Comparison of ENCODE assay signal across 14 cellular contexts in the genomic region with DNA sequence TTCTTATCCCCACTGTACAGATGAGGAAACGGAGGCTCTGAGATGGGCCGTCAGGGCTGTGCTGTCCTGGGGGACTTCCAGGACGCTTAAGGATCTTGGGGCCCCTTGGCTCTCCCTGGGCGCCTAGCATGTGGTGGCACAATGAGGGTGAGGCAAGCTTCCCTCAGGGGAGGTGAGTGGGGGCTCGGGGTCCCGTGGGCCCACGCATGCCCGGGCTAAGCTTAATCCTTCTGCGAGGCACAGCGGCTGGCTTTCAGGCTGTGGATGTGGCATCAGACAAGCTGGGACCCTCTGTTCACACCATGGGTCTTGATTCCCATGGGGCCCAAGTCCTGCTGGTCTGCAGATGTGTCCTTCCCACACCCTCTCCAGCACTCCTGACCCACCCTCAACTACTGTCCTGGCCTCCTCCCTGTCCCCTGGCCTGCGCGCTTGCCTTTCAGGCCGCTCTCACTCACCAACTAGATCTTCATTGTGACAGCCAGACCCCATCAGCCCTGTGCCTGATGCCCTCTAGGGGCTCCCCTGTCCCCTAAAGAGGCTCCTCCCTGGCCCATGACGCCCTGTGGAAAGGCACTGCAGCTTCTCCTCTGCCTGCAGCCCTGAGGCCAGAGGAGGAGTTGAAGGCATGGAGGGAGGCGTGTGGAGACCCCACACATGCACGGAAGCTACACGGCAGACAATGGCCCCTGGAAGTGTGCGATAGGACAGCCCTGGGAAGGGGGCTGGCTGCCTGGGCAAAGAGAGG. TPM values are rescaled to one million over a fixed set of nuclear protein-coding genes. Genes with fewer than 3 reads are reported as not detected.
DNase-seq lines count a peak whose midpoint lies in the region; ATAC-seq and TF ChIP-seq lines count a peak whose summit lies in the region.
"Had no signal": no experiment of that assay in that cellular context is flagged by ENCODE, and none has a peak within 500 bp of the region (broad histone marks: within the 10 kb centered on the region; RNA-seq: fewer than 3 reads in every experiment).

No MANE protein-coding gene starts in this region.

- H3K18ac ChIP-seq in mesendoderm (ENCODE audit: low read length): no peak overlapping the region

- H3K4me1 Mint-ChIP-seq in GM23338: peaks cover 13% of the 10 kb centered on the region

- H3K4me2 ChIP-seq in BLaER1 treated with 17β-estradiol and CSF1 and Interleukin-3, amounts not matched to agents 10 nM and 100 nM: peak overlapping the region in 10 of 11 experiments; percentile 20 to 54 (median 36); a peak in 18 of 22 replicates
- H3K4me2 ChIP-seq in GM23338 (no peak overlapping the region), mesendoderm (ENCODE audit: low read length) (no peak overlapping the region)

- H3K9me2 ChIP-seq in GM23338 (ENCODE audit: insufficient read depth): no peaks in the 10 kb centered on the region

- no peak overlapping the region for H3K56ac ChIP-seq in mesendoderm (ENCODE audit: low read length)

- no peak overlapping the region for H3K4me3 ChIP-seq in BLaER1 treated with 17β-estradiol and CSF1 and Interleukin-3, amounts not matched to agents 10 nM and 100 nM
- H3K4me3 ChIP-seq in GM23338 (no peak overlapping the region), ascending aorta (no peak overlapping the region), mesendoderm (ENCODE audit: low read length) (no peak overlapping the region)

- intact Hi-C loops in ascending aorta (cut with DNase I): no loop called here

- peaks cover 0 to 28% (median 10%) of the 10 kb centered on the region in 11 experiments; a peak in 12 of 22 replicates for H4K20me1 ChIP-seq in BLaER1 treated with 17β-estradiol and CSF1 and Interleukin-3, amounts not matched to agents 10 nM and 100 nM
- no peaks in the 10 kb centered on the region for H4K20me1 ChIP-seq in GM23338 (replicated peaks; ENCODE audit: insufficient read depth)

- TF ChIP-seq CTCF in GM23338 (conservative IDR thresholded peaks at IDR 0.05; ENCODE audit: low read depth in 2 of 2) (peak; percentile 33 to 53), ascending aorta (IDR thresholded peaks at IDR 0.05) (no peak)

- no peak overlapping the region for H3K23ac ChIP-seq in mesendoderm (ENCODE audit: low read length)

- H3K27me3 Mint-ChIP-seq in GM23338 (ENCODE audit: insufficient read depth, low read depth, poor library complexity): peaks cover 15% of the 10 kb centered on the region

- peaks cover 16 to 30% (median 23%) of the 10 kb centered on the region in 11 experiments for H3K36me3 ChIP-seq in BLaER1 treated with 17β-estradiol and CSF1 and Interleukin-3, amounts not matched to agents 10 nM and 100 nM
- H3K36me3 ChIP-seq in GM23338 (ENCODE audit: insufficient read depth) (no peaks in the 10 kb centered on the region), ascending aorta (peaks cover 20 to 22% of the 10 kb centered on the region in 2 donors), mesendoderm (ENCODE audit: control insufficient read depth, insufficient read depth, low read length) (no peaks in the 10 kb centered on the region)

- no peaks in the 10 kb centered on the region for H3K79me1 ChIP-seq in mesendoderm (ENCODE audit: low read length)

- H2BK120ac ChIP-seq in mesendoderm (ENCODE audit: low read depth, low read length): no peak overlapping the region

- H3K79me2 ChIP-seq in GM23338 (replicated peaks; ENCODE audit: insufficient read depth): no peaks in the 10 kb centered on the region
- no peaks in the 10 kb centered on the region for H3K79me2 ChIP-seq in mesendoderm (ENCODE audit: control insufficient read depth, insufficient read depth, low read length)

- no peaks in the 10 kb centered on the region for H3F3A ChIP-seq in GM23338 (replicated peaks; ENCODE audit: low read depth)

- H4K5ac ChIP-seq in mesendoderm (ENCODE audit: low read length): no peak overlapping the region

- H2AFZ ChIP-seq in GM23338: peak overlapping the region; percentile 78; the same call in 1 of the 2 replicates

- peak; percentile 86 for ATAC-seq in GM23338
- ATAC-seq in HG02610 (IDR thresholded peaks at IDR 0.05; ENCODE audit: unreplicated experiment): no peak
- ATAC-seq in GM21390 (IDR thresholded peaks at IDR 0.05; ENCODE audit: unreplicated experiment): no peak
- no peak for ATAC-seq in HG02798 (IDR thresholded peaks at IDR 0.05; ENCODE audit: poor library complexity, unreplicated experiment)

- H2AK5ac ChIP-seq in mesendoderm (ENCODE audit: low read length): no peak overlapping the region

- H3K27ac ChIP-seq in BLaER1 treated with 17β-estradiol and CSF1 and Interleukin-3, amounts not matched to agents 10 nM and 100 nM: peak overlapping the region in 2 of 11 experiments; percentile 13 to 31; a peak in 3 of 22 replicates
- H3K27ac ChIP-seq in GM23338 (ENCODE audit: low read depth): no peak overlapping the region
- H3K27ac ChIP-seq in ascending aorta: peak overlapping the region; percentile 94 to 99
- no peak overlapping the region for H3K27ac ChIP-seq in mesendoderm (ENCODE audit: low read depth, low read length)
- H3K27ac ChIP-seq: HL-60 had no signal

- no peak overlapping the region for H2BK15ac ChIP-seq in mesendoderm (replicated peaks; ENCODE audit: low read depth)

- DNase-seq in GM23338 (ENCODE audit: low spot score): peak; percentile 77
- no peak for DNase-seq in ascending aorta (ENCODE audit: low spot score in 2 of 2)
- peak; percentile 68 for DNase-seq in mesendoderm
- DNase-seq in NK-92 (lab: John Stamatoyannopoulos, UW; ENCODE audit: unreplicated experiment): no peak
- DNase-seq: activated CD8-positive, alpha-beta memory T cell treated with anti-CD3 and anti-CD28 coated beads for 24 hours; NCI-H1048; NCI-H774; stimulated activated naive CD4-positive, alpha-beta T cell treated with Interleukin-2 at 50 U/mL for 16 hours; T-helper 1 cell had no signal

- H3K9me3 Mint-ChIP-seq in GM23338: peaks cover 3% of the 10 kb centered on the region; the same call in 1 of the 3 replicates

- peaks cover 27 to 75% (median 69%) of the 10 kb centered on the region in 10 experiments for H3K4me1 ChIP-seq in BLaER1 treated with 17β-estradiol and CSF1 and Interleukin-3, amounts not matched to agents 10 nM and 100 nM
- H3K4me1 ChIP-seq in GM23338 (ENCODE audit: insufficient read depth): no peaks in the 10 kb centered on the region
- H3K4me1 ChIP-seq in ascending aorta: peaks cover 31 to 43% of the 10 kb centered on the region in 2 donors
- no peaks in the 10 kb centered on the region for H3K4me1 ChIP-seq in mesendoderm (ENCODE audit: control insufficient read depth, low read depth, low read length)

- no peak overlapping the region for H3K4ac ChIP-seq in mesendoderm (ENCODE audit: low read depth, low read length)

- H3K9ac ChIP-seq in BLaER1 treated with 17β-estradiol and CSF1 and Interleukin-3, amounts not matched to agents 10 nM and 100 nM: peak overlapping the region in 3 of 11 experiments; percentile 12 to 44 (median 32); a peak in 3 of 22 replicates
- H3K9ac ChIP-seq in mesendoderm (ENCODE audit: low read length): no peak overlapping the region

- no peaks in the 10 kb centered on the region for H3K9me3 ChIP-seq in BLaER1 treated with 17β-estradiol and CSF1 and Interleukin-3, amounts not matched to agents 10 nM and 100 nM (replicated peaks in 1 of 11)
- H3K9me3 ChIP-seq in ascending aorta: no peaks in the 10 kb centered on the region

- no peak overlapping the region for H4K8ac ChIP-seq in mesendoderm (ENCODE audit: low read depth, low read length)

- no CpG with 5 or more reads among the region's 18 CpGs for WGBS in mesendoderm (ENCODE audit: extremely low coverage, insufficient coverage, low lambda C conversion rate)

- no peak overlapping the region for H2BK5ac ChIP-seq in mesendoderm (ENCODE audit: low read length)

- no peak overlapping the region for H3K4me3 Mint-ChIP-seq in GM23338

- no peaks in the 10 kb centered on the region for H3K27me3 ChIP-seq in BLaER1 treated with 17β-estradiol and CSF1 and Interleukin-3, amounts not matched to agents 10 nM and 100 nM
- H3K27me3 ChIP-seq in GM23338 (ENCODE audit: insufficient read depth): no peaks in the 10 kb centered on the region
- H3K27me3 ChIP-seq in ascending aorta: no peaks in the 10 kb centered on the region
- no peaks in the 10 kb centered on the region for H3K27me3 ChIP-seq in mesendoderm (ENCODE audit: insufficient read depth, low read length, poor library complexity)

- peak overlapping the region; percentile 79 for H3K27ac Mint-ChIP-seq in GM23338

- peaks cover 10% of the 10 kb centered on the region for H3K36me3 Mint-ChIP-seq in GM23338 (ENCODE audit: low read depth)

TF ChIP-seq in GM23338, 12 proteins besides CTCF, POLR2A, EP300 and RAD21:
- TF ChIP-seq CREB1 (CRISPR knock-in tag; IDR thresholded peaks at IDR 0.05; ENCODE audit: low read depth): no peak
- TF ChIP-seq EZH2phosphoT487 (IDR thresholded peaks at IDR 0.05; ENCODE audit: unreplicated experiment): no peak
- TF ChIP-seq JUNB (IDR thresholded peaks at IDR 0.05; ENCODE audit: unreplicated experiment): no peak
- no peak for TF ChIP-seq ZNF331 (CRISPR knock-in tag; IDR thresholded peaks at IDR 0.05; ENCODE audit: low read depth)
- TF ChIP-seq, protein P1, sequence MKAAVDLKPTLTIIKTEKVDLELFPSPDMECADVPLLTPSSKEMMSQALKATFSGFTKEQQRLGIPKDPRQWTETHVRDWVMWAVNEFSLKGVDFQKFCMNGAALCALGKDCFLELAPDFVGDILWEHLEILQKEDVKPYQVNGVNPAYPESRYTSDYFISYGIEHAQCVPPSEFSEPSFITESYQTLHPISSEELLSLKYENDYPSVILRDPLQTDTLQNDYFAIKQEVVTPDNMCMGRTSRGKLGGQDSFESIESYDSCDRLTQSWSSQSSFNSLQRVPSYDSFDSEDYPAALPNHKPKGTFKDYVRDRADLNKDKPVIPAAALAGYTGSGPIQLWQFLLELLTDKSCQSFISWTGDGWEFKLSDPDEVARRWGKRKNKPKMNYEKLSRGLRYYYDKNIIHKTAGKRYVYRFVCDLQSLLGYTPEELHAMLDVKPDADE (IDR thresholded peaks at IDR 0.05): no peak
TF ChIP-seq in GM23338: peak in this region for 0.

RNA-seq across cellular contexts. Expression of a gene that starts 11.3 kb away (rescaled TPM):
- total RNA-seq in GM23338 (2014; rRNA removed; shearing (Covaris generic)): 14.7 and 15.8 TPM in 2 replicates
- 5.6 and 5.9 TPM in 2 replicates for polyA plus RNA-seq in GM23338 (2016; fragmentation: Nextera tagmentation; extraction: Ambion mirVana)
- 76.5 TPM for total RNA-seq in ascending aorta
- 13.1 TPM for polyA plus RNA-seq in mesendoderm (2013, experiment 1 of 2)
- polyA plus RNA-seq in mesendoderm (2013, experiment 2 of 2): 13.9 TPM

RNA-seq across cellular contexts. Expression of a gene that starts 49.3 kb away (rescaled TPM):
- total RNA-seq in GM23338 (2014; rRNA removed; shearing (Covaris generic)): 1,341 and 1,471 TPM in 2 replicates
- polyA plus RNA-seq in GM23338 (2016; fragmentation: Nextera tagmentation; extraction: Ambion mirVana): 1,864 and 1,983 TPM in 2 replicates
- 1,224 TPM for total RNA-seq in ascending aorta
- polyA plus RNA-seq in mesendoderm (2013, experiment 1 of 2): 2,106 TPM
- polyA plus RNA-seq in mesendoderm (2013, experiment 2 of 2): 2,168 TPM

Comparison
In these comparisons a context has a peak if more than half of its experiments do, and no peak if none do; other contexts are left out.
1. H3K27ac ChIP-seq: peak in ascending aorta (2 of 2); none in GM23338 (single experiment) and mesendoderm (single experiment).
2. H3K4me2 ChIP-seq: peak in BLaER1 treated with 17β-estradiol and CSF1 and Interleukin-3, amounts not matched to agents 10 nM and 100 nM (10 of 11); none in GM23338 (single experiment) and mesendoderm (single experiment).
3. DNase-seq: peak in GM23338 (single experiment) and mesendoderm (single experiment); none in ascending aorta (0 of 2) and NK-92 (single experiment).
4. CTCF ChIP-seq: peak in GM23338 (2 of 2); none in ascending aorta (0 of 3).